In the genomic region with DNA sequence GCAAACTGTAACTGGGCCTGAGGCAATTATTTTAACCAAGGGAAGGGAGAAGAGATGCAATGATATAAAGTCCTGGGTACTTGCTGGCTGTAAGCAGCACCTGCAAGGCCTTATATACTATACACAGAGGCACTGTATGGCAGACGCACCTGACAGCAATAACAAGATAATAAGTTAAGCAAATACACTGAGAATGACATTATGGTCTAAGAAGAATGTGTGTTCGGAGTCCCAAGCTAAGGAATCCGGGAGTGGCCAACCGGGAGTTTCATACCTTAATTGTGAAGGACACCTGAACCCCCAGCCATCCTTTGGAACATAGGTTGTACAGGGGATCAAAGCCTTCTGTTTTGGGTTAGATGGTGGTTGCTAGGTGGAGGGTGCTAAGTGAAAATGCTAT, we compare ENCODE assay signal across 22 cellular contexts. TPM values are rescaled to one million over a fixed set of nuclear protein-coding genes. Genes with fewer than 3 reads are reported as not detected.
"Had no signal": no experiment of that assay in that cellular context is flagged by ENCODE, and none has a peak within 500 bp of the region (broad histone marks: within the 10 kb centered on the region; RNA-seq: fewer than 3 reads in every experiment).

No MANE protein-coding gene starts in this region.

- DNase-seq: cerebellar nuclear complex; effector memory CD8-positive, alpha-beta T cell; gastrocnemius medialis; glutamatergic neuron; kidney; left cardiac atrium; left ventricle myocardium superior; mesenchymal stem cell; naive thymus-derived CD8-positive, alpha-beta T cell; ovary; right cardiac atrium; stimulated activated CD4-positive, alpha-beta T cell treated with anti-CD3 and anti-CD28 coated beads, Interleukin-2, amount 100 ng/mL, for 48 hours; stimulated activated naive CD4-positive, alpha-beta T cell treated with Interleukin-2 at 50 U/mL for 16 hours had no signal

- H3K36me3 Mint-ChIP-seq: naive thymus-derived CD8-positive, alpha-beta T cell had no signal

- H3K4me3 ChIP-seq: esophagus muscularis mucosa, gastrocnemius medialis, lung, ovary, smooth muscle cell had no signal

- H3K4me3 Mint-ChIP-seq: dendritic cell treated with granulocyte-macrophage colony-stimulating factor and Interleukin-4, amounts not matched to agents 40 ng/mL and 50 ng/mL, for 4 days; effector memory CD8-positive, alpha-beta T cell; naive thymus-derived CD8-positive, alpha-beta T cell; neural crest cell had no signal

- H3K4me2 ChIP-seq: smooth muscle cell had no signal

- H3K9me3 ChIP-seq: esophagus muscularis mucosa, gastrocnemius medialis, ovary had no signal

- H3K9me3 Mint-ChIP-seq: dendritic cell treated with granulocyte-macrophage colony-stimulating factor and Interleukin-4, amounts not matched to agents 40 ng/mL and 50 ng/mL, for 4 days; effector memory CD8-positive, alpha-beta T cell; naive thymus-derived CD8-positive, alpha-beta T cell; neural crest cell had no signal

- H3K36me3 ChIP-seq: esophagus muscularis mucosa, gastrocnemius medialis, ovary had no signal

- H3K27me3 ChIP-seq: gastrocnemius medialis, ovary had no signal

- H3K27ac ChIP-seq: epithelial cell of prostate, esophagus muscularis mucosa, gastrocnemius medialis, ovary had no signal

- H3K27ac Mint-ChIP-seq: dendritic cell treated with granulocyte-macrophage colony-stimulating factor and Interleukin-4, amounts not matched to agents 40 ng/mL and 50 ng/mL, for 4 days; effector memory CD8-positive, alpha-beta T cell; naive thymus-derived CD8-positive, alpha-beta T cell had no signal

RNA-seq across cellular contexts. Expression of gene FAM240A, which starts 13.7 kb away (rescaled TPM):
- total RNA-seq: esophagus muscularis mucosa; fibroblast of villous mesenchyme; left cardiac atrium; left ventricle myocardium superior; lung; mononuclear cell; naive thymus-derived CD8-positive, alpha-beta T cell; neural crest cell; right cardiac atrium; smooth muscle cell; ureter had no signal
- polyA plus RNA-seq: lung; naive thymus-derived CD8-positive, alpha-beta T cell; ovary; right cardiac atrium; smooth muscle cell had no signal

RNA-seq across cellular contexts. Expression of gene LRRC2, which starts 59.9 kb away (rescaled TPM):
- polyA plus RNA-seq: naive thymus-derived CD8-positive, alpha-beta T cell had no signal
